In the genomic region with DNA sequence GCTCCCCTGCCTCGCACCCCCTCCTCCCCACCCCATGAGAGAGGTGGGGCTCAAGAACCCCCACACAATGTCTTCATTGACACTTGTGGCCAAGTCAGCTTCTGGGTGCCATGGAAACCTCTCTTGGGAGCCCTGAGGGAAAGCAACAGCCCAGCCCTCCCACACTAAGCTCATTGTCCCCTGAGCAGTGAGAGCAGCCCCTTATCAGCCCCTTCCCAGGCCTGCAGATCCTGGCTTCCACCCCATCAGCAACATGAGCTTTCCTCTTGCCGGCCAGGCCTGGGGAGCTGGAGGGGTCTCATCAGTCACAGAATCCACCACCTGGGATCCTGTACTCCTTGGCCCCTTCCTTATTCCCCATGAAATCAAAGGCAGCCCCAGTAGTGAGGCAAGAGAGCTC, we compare ENCODE assay signal across 10 cellular contexts.
A peak's percentile ranks its signal among the peaks of the same experiment; 100 is the strongest.
DNase-seq lines count a peak whose midpoint lies in the region; ATAC-seq and TF ChIP-seq lines count a peak whose summit lies in the region.
"Had no signal": no experiment of that assay in that cellular context is flagged by ENCODE, and none has a peak within 500 bp of the region (broad histone marks: within the 10 kb centered on the region; RNA-seq: fewer than 3 reads in every experiment).

No MANE protein-coding gene starts in this region.

- TF ChIP-seq CTCF in dorsolateral prefrontal cortex (IDR thresholded peaks at IDR 0.05 in 54 of 56, conservative IDR thresholded peaks at IDR 0.05 in 2 of 56; ENCODE audit: low read depth in 1 of 56, partially characterized antibody in 56 of 56) (no peak), mesothelial cell of epicardium (IDR thresholded peaks at IDR 0.05; ENCODE audit: unreplicated experiment) (no peak), type B pancreatic cell (conservative IDR thresholded peaks at IDR 0.05) (no peak)

- H3K27ac ChIP-seq in dorsolateral prefrontal cortex, result peak overlapping the region in 52 of 59 donors; percentile 6 to 91 (median 68)
- H3K27ac ChIP-seq: VCaP had no signal

- H3K36me3 Mint-ChIP-seq in mesothelial cell of epicardium (no peaks in the 10 kb centered on the region), type B pancreatic cell (no peaks in the 10 kb centered on the region)

- peak overlapping the region; percentile 99 for H3K27ac Mint-ChIP-seq in mesothelial cell of epicardium
- H3K27ac Mint-ChIP-seq in type B pancreatic cell, result peak overlapping the region; percentile 12

- H3K27me3 ChIP-seq in dorsolateral prefrontal cortex, result no peaks in the 10 kb centered on the region

- no peak overlapping the region for H3K4me3 ChIP-seq in dorsolateral prefrontal cortex

- intact Hi-C loops in dorsolateral prefrontal cortex (cut with DNase I), result no loop called here

- peaks cover 60% of the 10 kb centered on the region for H3K4me1 Mint-ChIP-seq in mesothelial cell of epicardium
- peaks cover 39% of the 10 kb centered on the region for H3K4me1 Mint-ChIP-seq in type B pancreatic cell (ENCODE audit: unreplicated experiment)

- H3K4me3 Mint-ChIP-seq in mesothelial cell of epicardium (no peak overlapping the region), type B pancreatic cell (peak overlapping the region; percentile 44)

- peak; percentile 29 for DNase-seq in activated CD8-positive, alpha-beta memory T cell treated with anti-CD3 and anti-CD28 coated beads, Interleukin-2, amount 50 U/mL, for 48 hours
- DNase-seq in activated CD8-positive, alpha-beta memory T cell treated with anti-CD3 and anti-CD28 coated beads, Interleukin-2, amount 50 U/mL, for 4 hours, result no peak
- DNase-seq in dorsolateral prefrontal cortex (peak in 1 of 10 donors; percentile 39), mesothelial cell of epicardium (ENCODE audit: low spot score in 2 of 2, unreplicated experiment in 2 of 2) (no peak), type B pancreatic cell (ENCODE audit: extremely low spot score, unreplicated experiment) (no peak), NCI-H1105 treated with DMSO at 0.1 percent for 48 hours (lab: John Stamatoyannopoulos, UW) (no peak), kidney glomerular epithelial cell (lab: John Stamatoyannopoulos, UW) (no peak)

- H3K27me3 Mint-ChIP-seq in mesothelial cell of epicardium (ENCODE audit: low read depth), result no peaks in the 10 kb centered on the region
- H3K27me3 Mint-ChIP-seq in type B pancreatic cell, result no peaks in the 10 kb centered on the region

- ATAC-seq in GM21786 (IDR thresholded peaks at IDR 0.05; ENCODE audit: unreplicated experiment), result no peak
- ATAC-seq: HCT116 had no signal

- no peaks in the 10 kb centered on the region for H3K9me3 Mint-ChIP-seq in mesothelial cell of epicardium
- peaks cover 5% of the 10 kb centered on the region for H3K9me3 Mint-ChIP-seq in type B pancreatic cell
